In genomic region chr11:128283445-128283844, GRCh38 we compare ENCODE assay signal across 15 cellular contexts.
"Had no signal": no experiment of that assay in that cellular context is flagged by ENCODE, and none has a peak within 500 bp of the region (broad histone marks: within the 10 kb centered on the region; RNA-seq: fewer than 3 reads in every experiment).

No MANE protein-coding gene starts in this region.

- H3K27me3 ChIP-seq: foreskin keratinocyte, SJSA1, tibial nerve had no signal

- H3K4me1 ChIP-seq: SJSA1, tibial nerve had no signal

- H3K9me3 ChIP-seq: SJSA1, tibial nerve had no signal

- DNase-seq: activated CD4-positive, alpha-beta memory T cell treated with anti-CD3 and anti-CD28 coated beads, Interleukin-2, amount 10 ng/mL, durations not matched to agents 7 days and 5 days; activated CD4-positive, alpha-beta T cell treated with anti-CD3 and anti-CD28 coated beads for 36 hours; activated CD8-positive, alpha-beta memory T cell treated with anti-CD3 and anti-CD28 coated beads, Interleukin-2, amount 50 U/mL, for 4 hours; activated naive CD4-positive, alpha-beta T cell; activated naive CD8-positive, alpha-beta T cell treated with anti-CD3 and anti-CD28 coated beads, Interleukin-2, amount 50 U/mL, for 24 hours; effector memory CD8-positive, alpha-beta T cell; foreskin keratinocyte; left colon; right cardiac atrium; T-helper 9 cell had no signal

- ATAC-seq: activated CD4-positive, alpha-beta T cell treated with anti-CD3 and anti-CD28 coated beads for 36 hours; activated naive CD8-positive, alpha-beta T cell treated with anti-CD3 and anti-CD28 coated beads, Interleukin-2, amount 50 U/mL, for 24 hours; effector memory CD8-positive, alpha-beta T cell; foreskin keratinocyte; left colon; right cardiac atrium; stimulated activated memory B cell treated with anti-CD40 and anti-IgM and Interleukin-4, amounts not matched to agents 10 μg/mL and 1 μg/mL and 100 μg/mL, for 72 hours had no signal

- H3K36me3 ChIP-seq: SJSA1, tibial nerve had no signal

- H3K4me3 ChIP-seq: SJSA1, tibial nerve had no signal

- H3K27ac ChIP-seq: epithelial cell of prostate, foreskin keratinocyte, SJSA1, tibial nerve, VCaP had no signal
